Comparison of ENCODE assay signal across 24 cellular contexts in genomic region chr4:171919314-171919713, GRCh38.
"Had no signal": no experiment of that assay in that cellular context is flagged by ENCODE, and none has a peak within 500 bp of the region (broad histone marks: within the 10 kb centered on the region; RNA-seq: fewer than 3 reads in every experiment).

No MANE protein-coding gene starts in this region.

- H3K27me3 Mint-ChIP-seq: activated CD4-positive, alpha-beta T cell treated with anti-CD3 and anti-CD28 coated beads, Interleukin-2, amount 10 ng/mL, durations not matched to agents 7 days and 5 days; activated CD8-positive, alpha-beta memory T cell treated with anti-CD3 and anti-CD28 coated beads, Interleukin-2, amount 10 ng/mL, durations not matched to agents 7 days and 5 days; activated naive CD4-positive, alpha-beta T cell treated with anti-CD3 and anti-CD28 coated beads, Interleukin-2, amount 50 U/mL, for 24 hours; activated naive CD8-positive, alpha-beta T cell treated with anti-CD3 and anti-CD28 coated beads, Interleukin-2, amount 50 U/mL, for 24 hours had no signal

- H3K4me2 ChIP-seq: hepatocyte had no signal

- H3K36me3 Mint-ChIP-seq: activated CD8-positive, alpha-beta memory T cell treated with anti-CD3 and anti-CD28 coated beads, Interleukin-2, amount 10 ng/mL, durations not matched to agents 7 days and 5 days; activated naive CD4-positive, alpha-beta T cell treated with anti-CD3 and anti-CD28 coated beads, Interleukin-2, amount 50 U/mL, for 24 hours; natural killer cell had no signal

- H3K79me2 ChIP-seq: hepatocyte had no signal

- H3K4me1 ChIP-seq: gastroesophageal sphincter, left ventricle myocardium inferior, spleen, suprapubic skin, tibial artery, upper lobe of right lung had no signal

- ATAC-seq: activated CD8-positive, alpha-beta memory T cell treated with anti-CD3 and anti-CD28 coated beads, Interleukin-2, amount 10 ng/mL, durations not matched to agents 7 days and 5 days; activated CD8-positive, alpha-beta T cell treated with anti-CD3 and anti-CD28 coated beads, Interleukin-2, amount 10 ng/mL, durations not matched to agents 7 days and 5 days; activated naive CD8-positive, alpha-beta T cell treated with anti-CD3 and anti-CD28 coated beads, Interleukin-2, amount 50 U/mL, for 24 hours; gastroesophageal sphincter; natural killer cell; right cardiac atrium; upper lobe of right lung; WTC11 had no signal

- H3K9me3 Mint-ChIP-seq: activated naive CD4-positive, alpha-beta T cell treated with anti-CD3 and anti-CD28 coated beads, Interleukin-2, amount 50 U/mL, for 24 hours had no signal

- H3K9me3 ChIP-seq: gastroesophageal sphincter, left ventricle myocardium inferior, suprapubic skin, tibial artery, upper lobe of right lung had no signal

- H3K27me3 ChIP-seq: gastroesophageal sphincter, hepatocyte, spleen, suprapubic skin, tibial artery, upper lobe of right lung had no signal

- H3K4me3 ChIP-seq: gastroesophageal sphincter, hepatocyte, left ventricle myocardium inferior, lung, spleen, suprapubic skin, tibial artery, upper lobe of right lung had no signal

- H2AFZ ChIP-seq: hepatocyte had no signal

- DNase-seq: activated CD4-positive, alpha-beta T cell treated with anti-CD3 and anti-CD28 coated beads for 1 hour; activated CD4-positive, alpha-beta T cell treated with anti-CD3 and anti-CD28 coated beads, Interleukin-2, amount 10 ng/mL, durations not matched to agents 7 days and 5 days; activated CD8-positive, alpha-beta memory T cell treated with anti-CD3 and anti-CD28 coated beads, Interleukin-2, amount 10 ng/mL, durations not matched to agents 7 days and 5 days; activated CD8-positive, alpha-beta T cell treated with anti-CD3 and anti-CD28 coated beads, Interleukin-2, amount 10 ng/mL, durations not matched to agents 7 days and 5 days; activated naive CD8-positive, alpha-beta T cell treated with anti-CD3 and anti-CD28 coated beads, Interleukin-2, amount 50 U/mL, for 24 hours; activated T-cell treated with anti-CD3 and anti-CD28 coated beads, Interleukin-2, amount 50 U/mL, for 48 hours; amygdala; caudate nucleus; islet precursor cell; left ventricle myocardium inferior; mesendoderm; natural killer cell; right cardiac atrium; spleen; stimulated activated naive CD4-positive, alpha-beta T cell; tibial artery; upper lobe of right lung had no signal

- H3K27ac Mint-ChIP-seq: activated CD4-positive, alpha-beta T cell treated with anti-CD3 and anti-CD28 coated beads, Interleukin-2, amount 10 ng/mL, durations not matched to agents 7 days and 5 days; activated CD8-positive, alpha-beta memory T cell treated with anti-CD3 and anti-CD28 coated beads, Interleukin-2, amount 10 ng/mL, durations not matched to agents 7 days and 5 days; activated CD8-positive, alpha-beta T cell treated with anti-CD3 and anti-CD28 coated beads, Interleukin-2, amount 10 ng/mL, durations not matched to agents 7 days and 5 days; activated naive CD4-positive, alpha-beta T cell treated with anti-CD3 and anti-CD28 coated beads, Interleukin-2, amount 50 U/mL, for 24 hours; activated naive CD8-positive, alpha-beta T cell treated with anti-CD3 and anti-CD28 coated beads, Interleukin-2, amount 50 U/mL, for 24 hours; activated T-helper 2 cell treated with anti-CD3 and anti-CD28 coated beads, Interferon-gamma antibody, Interleukin-2, Interleukin-4, amounts not matched to agents 10 μg/mL and 5 μg/mL and 100 μg/mL, durations not matched to agents 14 hours and 24 hours and 36 hours; natural killer cell; WTC11 had no signal

- H3K4me1 Mint-ChIP-seq: activated CD4-positive, alpha-beta T cell treated with anti-CD3 and anti-CD28 coated beads, Interleukin-2, amount 10 ng/mL, durations not matched to agents 7 days and 5 days; activated CD8-positive, alpha-beta memory T cell treated with anti-CD3 and anti-CD28 coated beads, Interleukin-2, amount 10 ng/mL, durations not matched to agents 7 days and 5 days; activated naive CD4-positive, alpha-beta T cell treated with anti-CD3 and anti-CD28 coated beads, Interleukin-2, amount 50 U/mL, for 24 hours; activated naive CD8-positive, alpha-beta T cell treated with anti-CD3 and anti-CD28 coated beads, Interleukin-2, amount 50 U/mL, for 24 hours; natural killer cell had no signal

- H3K36me3 ChIP-seq: gastroesophageal sphincter, left ventricle myocardium inferior, spleen, suprapubic skin, tibial artery, upper lobe of right lung had no signal

- H3K4me3 Mint-ChIP-seq: activated CD4-positive, alpha-beta T cell treated with anti-CD3 and anti-CD28 coated beads, Interleukin-2, amount 10 ng/mL, durations not matched to agents 7 days and 5 days; activated CD8-positive, alpha-beta memory T cell treated with anti-CD3 and anti-CD28 coated beads, Interleukin-2, amount 10 ng/mL, durations not matched to agents 7 days and 5 days; activated CD8-positive, alpha-beta T cell treated with anti-CD3 and anti-CD28 coated beads, Interleukin-2, amount 10 ng/mL, durations not matched to agents 7 days and 5 days; activated naive CD4-positive, alpha-beta T cell treated with anti-CD3 and anti-CD28 coated beads, Interleukin-2, amount 50 U/mL, for 24 hours; activated naive CD8-positive, alpha-beta T cell treated with anti-CD3 and anti-CD28 coated beads, Interleukin-2, amount 50 U/mL, for 24 hours; natural killer cell; WTC11 had no signal
